ENCODE assay signal across 36 cellular contexts in genomic region chr1:77542784-77543183, GRCh38.
DNase-seq lines count a peak whose midpoint lies in the region; ATAC-seq and TF ChIP-seq lines count a peak whose summit lies in the region.
"Had no signal": no experiment of that assay in that cellular context is flagged by ENCODE, and none has a peak within 500 bp of the region (broad histone marks: within the 10 kb centered on the region; RNA-seq: fewer than 3 reads in every experiment).

No MANE protein-coding gene starts in this region.

- CTCF ChIA-PET in SK-N-SH (lab: Yijun Ruan, JAX): no interaction called here

- no peak for TF ChIP-seq RAD21 in SK-N-SH (IDR thresholded peaks at IDR 0.05; ENCODE audit: low read length)

- H3K9ac ChIP-seq in SK-N-SH: no peak overlapping the region

- no peaks in the 10 kb centered on the region for H4K20me1 ChIP-seq in SK-N-SH (ENCODE audit: insufficient read depth)

- no peak for ATAC-seq in SK-N-SH treated with all-trans-retinoic acid at 6 μM for 48 hours
- no peak for ATAC-seq in T-helper 17 cell
- ATAC-seq in HG02852 (IDR thresholded peaks at IDR 0.05; ENCODE audit: unreplicated experiment): no peak
- ATAC-seq in HG02981 (IDR thresholded peaks at IDR 0.05; ENCODE audit: unreplicated experiment): no peak
- ATAC-seq: activated naive CD4-positive, alpha-beta T cell treated with anti-CD3 and anti-CD28 coated beads, Interleukin-2, amount 50 U/mL, for 72 hours; esophagus mucosa; left colon; mucosa of descending colon; Panc1; stimulated activated naive B cell treated with anti-CD40 and anti-IgM and Interleukin-4, amounts not matched to agents 10 μg/mL and 1 μg/mL and 100 μg/mL, for 72 hours; upper lobe of right lung had no signal

- no peaks in the 10 kb centered on the region for H3K4me1 Mint-ChIP-seq in T-helper 17 cell
- H3K4me1 Mint-ChIP-seq: CD4-positive, alpha-beta memory T cell had no signal

- no peaks in the 10 kb centered on the region for H3K27me3 ChIP-seq in SK-N-SH (ENCODE audit: insufficient read depth)
- H3K27me3 ChIP-seq: suprapubic skin, upper lobe of right lung had no signal

- 41% methylated on average over 2 of the region's 2 CpGs for WGBS in SK-N-SH (ENCODE audit: low lambda C conversion rate)

- H3K27ac Mint-ChIP-seq in T-helper 17 cell: no peak overlapping the region
- H3K27ac Mint-ChIP-seq: endodermal cell; nephron; stimulated activated naive B cell treated with anti-CD40 and anti-IgM and Interleukin-4, amounts not matched to agents 10 μg/mL and 1 μg/mL and 100 μg/mL, for 72 hours had no signal

- no peaks in the 10 kb centered on the region for H3K9me2 ChIP-seq in SK-N-SH

- no peak for TF ChIP-seq EP300 in SK-N-SH (IDR thresholded peaks at IDR 0.05; ENCODE audit: borderline replicate concordance in 1 of 2, low read depth in 1 of 2, low read length in 1 of 2)

- H3K4me3 Mint-ChIP-seq in T-helper 17 cell: no peak overlapping the region
- H3K4me3 Mint-ChIP-seq: CD4-positive, alpha-beta memory T cell; endodermal cell; nephron; stimulated activated naive B cell treated with anti-CD40 and anti-IgM and Interleukin-4, amounts not matched to agents 10 μg/mL and 1 μg/mL and 100 μg/mL, for 72 hours had no signal

- DNase-seq in SK-N-SH (no peak), cardiac fibroblast (ENCODE audit: low read depth in 2 of 2) (peak; percentile 65 to 77), iris pigment epithelial cell (ENCODE audit: low read depth) (peak; percentile 54), T-helper 17 cell (no peak), NK-92 (lab: John Stamatoyannopoulos, UW; ENCODE audit: unreplicated experiment) (no peak)
- DNase-seq: 8988T; activated CD4-positive, alpha-beta T cell treated with anti-CD3 and anti-CD28 coated beads for 48 hours; activated effector memory CD4-positive, alpha-beta T cell treated with Interleukin-2 at 50 U/mL for 16 hours; activated T-cell treated with anti-CD3 and anti-CD28 coated beads, Interleukin-2, amount 50 U/mL, for 1 hour; CD4-positive, alpha-beta memory T cell; cortex of kidney; EL; endodermal cell; GOT3; hypothalamus; left colon; mucosa of descending colon; NCI-H1436 treated with DMSO at 0.1 percent for 48 hours; NCI-H2081 treated with DMSO at 0.1 percent for 48 hours; NCI-H226; NCI-H69; SHP77 treated with DMSO at 0.1 percent for 48 hours; stimulated activated naive B cell treated with anti-CD40 and anti-IgM and Interleukin-4, amounts not matched to agents 10 μg/mL and 1 μg/mL and 100 μg/mL, for 72 hours; SW 1271; T-helper 9 cell; upper lobe of right lung; WERI-Rb-1 had no signal

- H3F3A ChIP-seq in SK-N-SH (replicated peaks; ENCODE audit: insufficient read depth): peaks cover 33% of the 10 kb centered on the region

- H3K36me3 ChIP-seq in SK-N-SH (replicated peaks in 1 of 2; ENCODE audit: control insufficient read depth in 1 of 2, insufficient read depth in 2 of 2, low read length in 1 of 2): no peaks in the 10 kb centered on the region
- H3K36me3 ChIP-seq: suprapubic skin, upper lobe of right lung, WERI-Rb-1 had no signal

- H3K36me3 Mint-ChIP-seq in T-helper 17 cell (ENCODE audit: low read depth): peaks cover 3% of the 10 kb centered on the region
- H3K36me3 Mint-ChIP-seq: stimulated activated naive B cell treated with anti-CD40 and anti-IgM and Interleukin-4, amounts not matched to agents 10 μg/mL and 1 μg/mL and 100 μg/mL, for 72 hours had no signal

- H3K27me3 Mint-ChIP-seq in T-helper 17 cell: no peaks in the 10 kb centered on the region
- H3K27me3 Mint-ChIP-seq: stimulated activated naive B cell treated with anti-CD40 and anti-IgM and Interleukin-4, amounts not matched to agents 10 μg/mL and 1 μg/mL and 100 μg/mL, for 72 hours had no signal

- POLR2A ChIA-PET in SK-N-SH (lab: Yijun Ruan, JAX): no interaction called here

- peak overlapping the region; percentile 39; the same call in 1 of the 2 replicates for H2AFZ ChIP-seq in SK-N-SH (ENCODE audit: low read depth)

- H3K9me3 ChIP-seq in SK-N-SH: no peaks in the 10 kb centered on the region
- no peaks in the 10 kb centered on the region for H3K9me3 ChIP-seq in T-helper 17 cell (ENCODE audit: control insufficient read depth, low read length, poor library complexity, severe bottlenecking)
- H3K9me3 ChIP-seq: mucosa of descending colon, suprapubic skin, upper lobe of right lung had no signal

- no peak overlapping the region for H3K4me3 ChIP-seq in SK-N-SH (ENCODE audit: low read depth in 2 of 2, low read length in 1 of 2)
- no peak overlapping the region for H3K4me3 ChIP-seq in cardiac fibroblast (replicated peaks in 1 of 2; ENCODE audit: low read depth in 2 of 2, low read length in 2 of 2)
- H3K4me3 ChIP-seq: mucosa of descending colon, skin epidermis, suprapubic skin, upper lobe of right lung had no signal

- peak overlapping the region; percentile 56 to 67 for H3K27ac ChIP-seq in SK-N-SH (ENCODE audit: low read depth in 2 of 2, low read length in 1 of 2)
- H3K27ac ChIP-seq: skin epidermis, suprapubic skin, upper lobe of right lung, WERI-Rb-1 had no signal

- no peaks in the 10 kb centered on the region for H3K79me2 ChIP-seq in SK-N-SH (ENCODE audit: insufficient read depth)

- TF ChIP-seq CTCF in SK-N-SH (IDR thresholded peaks at IDR 0.05): no peak
- TF ChIP-seq CTCF in cardiac fibroblast (IDR thresholded peaks at IDR 0.05; ENCODE audit: low read depth, low read length): no peak

- peak overlapping the region; percentile 9; the same call in 1 of the 2 replicates for H3K4me2 ChIP-seq in SK-N-SH

- peaks cover 13 to 44% of the 10 kb centered on the region in 2 experiments for H3K4me1 ChIP-seq in SK-N-SH (ENCODE audit: control insufficient read depth in 1 of 2, insufficient read depth in 2 of 2, low read depth in 1 of 2, low read length in 1 of 2)

TF ChIP-seq in SK-N-SH, 30 proteins besides CTCF, POLR2A, EP300 and RAD21:
- TF ChIP-seq FOXJ3 (CRISPR knock-in tag; IDR thresholded peaks at IDR 0.05) (no peak), TAF1 (IDR thresholded peaks at IDR 0.05; ENCODE audit: borderline replicate concordance, low read depth, low read length) (no peak), FOSL2 (IDR thresholded peaks at IDR 0.05; ENCODE audit: borderline replicate concordance, low read depth) (peak; percentile 42; the same call in 1 of the 2 replicates), JUND (IDR thresholded peaks at IDR 0.05) (peak; percentile 30)
TF ChIP-seq in SK-N-SH: peak in this region for 2.

TF ChIP-seq in SK-N-SH treated with all-trans-retinoic acid at 6 μM for 48 hours, 23 proteins besides CTCF, POLR2A, EP300 and RAD21 (continues in another document):
- TF ChIP-seq TCF4 (CRISPR knock-in tag; IDR thresholded peaks at IDR 0.05; ENCODE audit: borderline replicate concordance) (no peak), GLIS3 (CRISPR knock-in tag; IDR thresholded peaks at IDR 0.05) (no peak), TSHZ2 (CRISPR knock-in tag; IDR thresholded peaks at IDR 0.05) (no peak), ZFP30 (CRISPR knock-in tag; IDR thresholded peaks at IDR 0.05) (no peak), ZNF70 (CRISPR knock-in tag; IDR thresholded peaks at IDR 0.05) (no peak), POU6F1 (CRISPR knock-in tag; IDR thresholded peaks at IDR 0.05; ENCODE audit: borderline replicate concordance, low read depth) (no peak), CSDC2 (CRISPR knock-in tag; IDR thresholded peaks at IDR 0.05) (no peak), OSR1 (CRISPR knock-in tag; IDR thresholded peaks at IDR 0.05) (no peak), ZC3H10 (CRISPR knock-in tag; IDR thresholded peaks at IDR 0.05) (no peak)

Comparison
In these comparisons a context has a peak if more than half of its experiments do, and no peak if none do; other contexts are left out.
1. DNase-seq: peak in cardiac fibroblast (2 of 2) and iris pigment epithelial cell (single experiment); none in SK-N-SH (single experiment), T-helper 17 cell (0 of 3) and NK-92 (single experiment).